Comparison of ENCODE assay signal across 29 cellular contexts in the genomic region with DNA sequence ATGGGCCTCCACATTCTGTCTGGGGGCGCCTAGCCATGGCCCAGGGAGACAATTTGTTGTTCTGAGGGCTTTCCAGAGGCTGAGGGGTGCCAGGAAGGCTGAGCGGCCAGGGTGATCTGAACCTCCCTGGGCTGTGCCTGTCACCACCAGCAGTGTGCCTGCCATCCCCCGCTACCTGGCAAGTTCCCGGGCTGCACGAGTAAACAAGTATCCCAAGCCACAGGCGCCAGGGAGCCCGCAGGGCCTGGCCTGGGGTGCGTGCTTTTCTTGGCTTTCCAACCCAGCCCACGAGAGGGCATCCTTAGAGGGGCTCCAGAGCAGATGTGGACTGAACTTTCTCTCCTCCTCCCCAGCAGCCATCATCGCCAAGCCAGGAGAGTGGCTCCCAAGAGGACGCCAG. TPM values are rescaled to one million over a fixed set of nuclear protein-coding genes. Genes with fewer than 3 reads are reported as not detected.
DNase-seq lines count a peak whose midpoint lies in the region; ATAC-seq, FAIRE-seq and TF ChIP-seq lines count a peak whose summit lies in the region.
"Had no signal": no experiment of that assay in that cellular context is flagged by ENCODE, and none has a peak within 500 bp of the region (broad histone marks: within the 10 kb centered on the region; RNA-seq: fewer than 3 reads in every experiment).

No MANE protein-coding gene starts in this region.

- no peaks in the 10 kb centered on the region for H3K27me3 ChIP-seq in endodermal cell (ENCODE audit: control insufficient read depth, insufficient read depth, low read length, poor library complexity, severe bottlenecking)
- H3K27me3 ChIP-seq in neuronal stem cell (ENCODE audit: control insufficient read depth in 3 of 3, insufficient read depth in 3 of 3, low read depth in 1 of 3, low read length in 3 of 3), result no peaks in the 10 kb centered on the region
- H3K27me3 ChIP-seq: adrenal gland, upper lobe of left lung had no signal

- ATAC-seq in effector memory CD8-positive, alpha-beta T cell (replicated peaks), result no peak
- ATAC-seq: activated CD8-positive, alpha-beta T cell treated with anti-CD3 and anti-CD28 coated beads for 36 hours; esophagus mucosa; psoas muscle; T-cell had no signal

- H3K9me3 ChIP-seq in endodermal cell (ENCODE audit: control insufficient read depth, low read length) (no peaks in the 10 kb centered on the region), neuronal stem cell (replicated peaks in 1 of 2; ENCODE audit: control insufficient read depth in 2 of 2, insufficient read depth in 1 of 2, low read depth in 1 of 2, low read length in 2 of 2) (no peaks in the 10 kb centered on the region)
- H3K9me3 ChIP-seq: adrenal gland, psoas muscle, upper lobe of left lung had no signal

- no peaks in the 10 kb centered on the region for H3K79me1 ChIP-seq in neuronal stem cell (ENCODE audit: low read depth, low read length)

- TF ChIP-seq CTCF in endodermal cell (conservative IDR thresholded peaks at IDR 0.05), result peak; percentile 50
- TF ChIP-seq CTCF in D721Med (IDR thresholded peaks at IDR 0.05; ENCODE audit: insufficient read depth, missing control alignments), result no peak
- no peak for TF ChIP-seq CTCF in HFFc6 (IDR thresholded peaks at IDR 0.05)

- H3K4me1 ChIP-seq in endodermal cell (ENCODE audit: control insufficient read depth, insufficient read depth, low read length) (peaks cover 17% of the 10 kb centered on the region), neuronal stem cell (ENCODE audit: control insufficient read depth in 2 of 2, insufficient read depth in 1 of 2, low read depth in 1 of 2, low read length in 2 of 2) (peaks cover 10 to 16% of the 10 kb centered on the region in 2 donors)
- H3K4me1 ChIP-seq: adrenal gland, psoas muscle, upper lobe of left lung had no signal

- no peak overlapping the region for H4K91ac ChIP-seq in neuronal stem cell (ENCODE audit: low read depth, low read length, poor library complexity)

- no peak overlapping the region for H3K18ac ChIP-seq in neuronal stem cell (ENCODE audit: low read length)

- no peak overlapping the region for H2BK15ac ChIP-seq in neuronal stem cell (ENCODE audit: low read length)

- peak overlapping the region; percentile 31 for H2BK5ac ChIP-seq in neuronal stem cell (ENCODE audit: low read length)

- H3K9me3 Mint-ChIP-seq in endodermal cell (no peaks in the 10 kb centered on the region), HFFc6 (no peaks in the 10 kb centered on the region)
- no peaks in the 10 kb centered on the region for H3K9me3 Mint-ChIP-seq in effector memory CD8-positive, alpha-beta T cell
- H3K9me3 Mint-ChIP-seq: activated CD8-positive, alpha-beta T cell treated with anti-CD3 and anti-CD28 coated beads for 36 hours; brain; T-cell had no signal

- H2BK12ac ChIP-seq in neuronal stem cell (ENCODE audit: low read length), result no peak overlapping the region

- H3K27ac ChIP-seq in endodermal cell (ENCODE audit: low read depth, low read length) (no peak overlapping the region), neuronal stem cell (replicated peaks; ENCODE audit: low read length) (no peak overlapping the region)
- H3K27ac ChIP-seq: psoas muscle had no signal

- peaks cover 27% of the 10 kb centered on the region for H3K4me1 Mint-ChIP-seq in endodermal cell
- H3K4me1 Mint-ChIP-seq in HFFc6 (ENCODE audit: low read depth), result peaks cover 12% of the 10 kb centered on the region
- peaks cover 11 to 18% of the 10 kb centered on the region in 2 donors for H3K4me1 Mint-ChIP-seq in effector memory CD8-positive, alpha-beta T cell (ENCODE audit: low read depth in 2 of 2)

- no peak overlapping the region for H2BK120ac ChIP-seq in neuronal stem cell (ENCODE audit: low read depth, low read length)

- H3K9ac ChIP-seq in endodermal cell (ENCODE audit: extremely low read depth, low read length, poor library complexity, severe bottlenecking), result no peak overlapping the region
- no peak overlapping the region for H3K9ac ChIP-seq in neuronal stem cell (ENCODE audit: low read depth, low read length, poor library complexity)

- WGBS in endodermal cell (ENCODE audit: insufficient coverage in 1 of 2, insufficient read length in 1 of 2), 2 experiments, result 87 to 88% methylated on average over 8 to 11 of the region's 11 CpGs
- no CpG with 5 or more reads among the region's 11 CpGs for WGBS in neuronal stem cell (ENCODE audit: extremely low coverage in 2 of 2, insufficient read length in 2 of 2, insufficient replicate concordance in 1 of 2), 2 donors

- no peak for FAIRE-seq in D721Med (lab: Jason Lieb, UNC)
- FAIRE-seq: keratinocyte, small intestine had no signal

- H3K14ac ChIP-seq in neuronal stem cell (ENCODE audit: low read length), result peak overlapping the region; percentile 2

- DNase-seq in activated effector memory CD4-positive, alpha-beta T cell treated with anti-CD3 and anti-CD28 coated beads, Interleukin-2, amount 50 U/mL, for 16 hours, result peak; percentile 45
- DNase-seq in activated effector memory CD4-positive, alpha-beta T cell treated with Interleukin-2 at 50 U/mL for 16 hours, result no peak
- DNase-seq in NCI-H524 (lab: John Stamatoyannopoulos, UW), result peak; percentile 10 to 61
- DNase-seq in endodermal cell, result peak; percentile 85
- no peak for DNase-seq in neuronal stem cell (ENCODE audit: low spot score)
- DNase-seq in D721Med (ENCODE audit: insufficient read length, low spot score), result no peak
- DNase-seq in HFFc6, result no peak
- no peak for DNase-seq in effector memory CD8-positive, alpha-beta T cell
- DNase-seq: activated CD4-positive, CD25-positive, alpha-beta regulatory T cell treated with anti-CD3 and anti-CD28 coated beads, Interleukin-2, amount 50 U/mL, for 72 hours; activated CD8-positive, alpha-beta T cell treated with anti-CD3 and anti-CD28 coated beads for 36 hours; activated gamma-delta T cell treated with Interleukin-2 at 50 U/mL for 16 hours; effector memory CD4-positive, alpha-beta T cell; foreskin melanocyte; GOT3; hypothalamus; mammary epithelial cell; NCI-H1930; NCI-H345; small intestine; stimulated activated CD4-positive, alpha-beta T cell treated with anti-CD3 and anti-CD28 coated beads, Interleukin-2, amount 100 ng/mL, for 24 hours had no signal

- H2AK5ac ChIP-seq in neuronal stem cell (ENCODE audit: low read depth, low read length), result no peak overlapping the region

- H3K27me3 Mint-ChIP-seq in endodermal cell (ENCODE audit: insufficient read depth) (no peaks in the 10 kb centered on the region), HFFc6 (ENCODE audit: insufficient read depth) (peaks cover 3% of the 10 kb centered on the region)
- peaks cover 5 to 16% of the 10 kb centered on the region in 2 donors for H3K27me3 Mint-ChIP-seq in effector memory CD8-positive, alpha-beta T cell
- H3K27me3 Mint-ChIP-seq: activated CD8-positive, alpha-beta T cell treated with anti-CD3 and anti-CD28 coated beads for 36 hours; brain had no signal

- no peak overlapping the region for H2AFZ ChIP-seq in neuronal stem cell (ENCODE audit: low read length)

- peaks cover 4% of the 10 kb centered on the region for H3K36me3 Mint-ChIP-seq in endodermal cell (ENCODE audit: low read depth)
- 0 out of 2 replicates have a peak, but pooled peaks cover 9% of the 10 kb centered on the region for H3K36me3 Mint-ChIP-seq in HFFc6 (ENCODE audit: low read depth)
- H3K36me3 Mint-ChIP-seq in effector memory CD8-positive, alpha-beta T cell (ENCODE audit: insufficient read depth), result no peaks in the 10 kb centered on the region
- H3K36me3 Mint-ChIP-seq: T-cell had no signal

- H3K4me3 ChIP-seq in endodermal cell (ENCODE audit: low read length) (no peak overlapping the region), neuronal stem cell (ENCODE audit: low read length in 2 of 2) (no peak overlapping the region)
- H3K4me3 ChIP-seq: adrenal gland, psoas muscle, upper lobe of left lung had no signal

- no peak overlapping the region for H4K8ac ChIP-seq in neuronal stem cell (ENCODE audit: low read depth, low read length)

- no peak overlapping the region for H3K4me3 Mint-ChIP-seq in endodermal cell
- no peak overlapping the region for H3K4me3 Mint-ChIP-seq in HFFc6
- H3K4me3 Mint-ChIP-seq in effector memory CD8-positive, alpha-beta T cell, result no peak overlapping the region
- H3K4me3 Mint-ChIP-seq: activated CD8-positive, alpha-beta T cell treated with anti-CD3 and anti-CD28 coated beads for 36 hours; brain; T-cell had no signal

- no peak overlapping the region for H3K4ac ChIP-seq in neuronal stem cell (ENCODE audit: low read length)

- H3K36me3 ChIP-seq in endodermal cell (ENCODE audit: control insufficient read depth, insufficient read depth, low read length) (peaks cover 4% of the 10 kb centered on the region), neuronal stem cell (replicated peaks in 1 of 2; ENCODE audit: control insufficient read depth in 2 of 2, insufficient read depth in 2 of 2, low read length in 2 of 2) (peaks cover 11% of the 10 kb centered on the region in 2 donors)

- H3K27ac Mint-ChIP-seq in endodermal cell, result peak overlapping the region; percentile 21
- H3K27ac Mint-ChIP-seq in HFFc6, result no peak overlapping the region
- H3K27ac Mint-ChIP-seq in effector memory CD8-positive, alpha-beta T cell, result no peak overlapping the region
- H3K27ac Mint-ChIP-seq: activated CD8-positive, alpha-beta T cell treated with anti-CD3 and anti-CD28 coated beads for 36 hours; T-cell had no signal

- no peak overlapping the region for H3K23ac ChIP-seq in neuronal stem cell (ENCODE audit: low read depth, low read length, poor library complexity)

- no peak overlapping the region for H3K4me2 ChIP-seq in neuronal stem cell (ENCODE audit: insufficient read depth, low read length, poor library complexity, severe bottlenecking)

RNA-seq across cellular contexts. Expression of a gene that starts 35.1 kb away (rescaled TPM):
- total RNA-seq in endodermal cell, result 10 to 100 TPM; 13.0 to 32.3 TPM
- polyA plus RNA-seq in endodermal cell (2013, experiment 1 of 2), result 5.7 TPM
- polyA plus RNA-seq in endodermal cell (2013, experiment 2 of 2), result 3.7 TPM
- 1.0 TPM for polyA plus RNA-seq in neuronal stem cell (2013, experiment 1 of 2)
- polyA plus RNA-seq in neuronal stem cell (2013, experiment 2 of 2), result 0.84 TPM
- total RNA-seq in HFFc6 (2021; fragmentation: NEBNext Ultra II Directional; extraction: Animal tissue kit (Norgen Biotek cat#: 25700)), result under 1 TPM in 5 of 6 experiments, not detected in 1; 0.09 to 0.15 (median 0.11) TPM
- total RNA-seq: A172, LHCN-M2 had no signal
- polyA plus RNA-seq: keratinocyte had no signal

Comparison
In these comparisons a context has a peak if more than half of its experiments do, and no peak if none do; other contexts are left out.
1. DNase-seq: peak in activated effector memory CD4-positive, alpha-beta T cell treated with anti-CD3 and anti-CD28 coated beads, Interleukin-2, amount 50 U/mL, for 16 hours (single experiment), NCI-H524 (2 of 2) and endodermal cell (single experiment); none in activated effector memory CD4-positive, alpha-beta T cell treated with Interleukin-2 at 50 U/mL for 16 hours (single experiment), neuronal stem cell (single experiment), D721Med (single experiment), HFFc6 (single experiment) and effector memory CD8-positive, alpha-beta T cell (0 of 3).
2. RNA of a gene that starts 35.1 kb away (total RNA-seq): 13.0 to 32.3 TPM in endodermal cell; 0.09 to 0.15 TPM in HFFc6; every median in the first group is over 10 times any median in the second.